Comparison of ENCODE assay signal across 13 cellular contexts in genomic region chr1:158952416-158952815, GRCh38. TPM values are rescaled to one million over a fixed set of nuclear protein-coding genes. Genes with fewer than 3 reads are reported as not detected.
A peak's percentile ranks its signal among the peaks of the same experiment; 100 is the strongest.
DNase-seq lines count a peak whose midpoint lies in the region; ATAC-seq and TF ChIP-seq lines count a peak whose summit lies in the region.
"Had no signal": no experiment of that assay in that cellular context is flagged by ENCODE, and none has a peak within 500 bp of the region (broad histone marks: within the 10 kb centered on the region; RNA-seq: fewer than 3 reads in every experiment).

No MANE protein-coding gene starts in this region.

- no peak overlapping the region for H2AFZ ChIP-seq in PC-3 (ENCODE audit: low read length)

- H3K4me2 ChIP-seq in PC-3 (ENCODE audit: low read length), result no peak overlapping the region

- H3K4me3 ChIP-seq in NB4 (ENCODE audit: low read depth, low read length), result no peak overlapping the region
- no peak overlapping the region for H3K4me3 ChIP-seq in PC-3 (ENCODE audit: low read length)
- H3K4me3 ChIP-seq in Caco-2 (ENCODE audit: low read depth, low read length), result no peak overlapping the region
- H3K4me3 ChIP-seq: right lobe of liver had no signal

- H3K36me3 ChIP-seq in PC-3 (ENCODE audit: low read depth, low read length) (no peaks in the 10 kb centered on the region), Caco-2 (ENCODE audit: control insufficient read depth, insufficient read depth, low read length) (no peaks in the 10 kb centered on the region)
- H3K36me3 ChIP-seq: right lobe of liver had no signal

- no peaks in the 10 kb centered on the region for H3K9me2 ChIP-seq in PC-3 (replicated peaks; ENCODE audit: low read length)

- BruUV-seq in PC-3 (replicated peaks; lab: Mats Ljungman, UMichigan), result no TSS peak
- BruUV-seq in Caco-2 (replicated peaks; lab: Mats Ljungman, UMichigan), result no TSS peak

- DNase-seq in NB4 (ENCODE audit: low read depth) (peak; percentile 80), immature natural killer cell (no peak), PC-3 (no peak), NCI-H748 treated with DMSO at 0.1 percent for 48 hours (lab: John Stamatoyannopoulos, UW) (no peak), Caco-2 (no peak)
- DNase-seq: activated CD4-positive, alpha-beta T cell treated with anti-CD3 and anti-CD28 coated beads for 1 hour; CD4-positive, alpha-beta T cell; effector CD4-positive, alpha-beta T cell; foreskin keratinocyte; right lobe of liver had no signal

- H3K9me3 ChIP-seq in PC-3 (ENCODE audit: low read length), result no peaks in the 10 kb centered on the region
- no peaks in the 10 kb centered on the region; the same call in 1 of the 2 replicates for H3K9me3 ChIP-seq in Caco-2
- H3K9me3 ChIP-seq: right lobe of liver had no signal

- H3K4me3 Mint-ChIP-seq in immature natural killer cell, result peak overlapping the region; percentile 17 to 55 (median 30)
- H3K4me3 Mint-ChIP-seq in Caco-2 (ENCODE audit: unreplicated experiment), result no peak overlapping the region
- H3K4me3 Mint-ChIP-seq: CD4-positive, alpha-beta T cell had no signal

- ATAC-seq in GM18909 (IDR thresholded peaks at IDR 0.05; ENCODE audit: poor library complexity, unreplicated experiment), result peak; percentile 81
- peak; percentile 82 for ATAC-seq in HG02610 (IDR thresholded peaks at IDR 0.05; ENCODE audit: unreplicated experiment)
- no peak for ATAC-seq in PC-3
- no peak for ATAC-seq in HG03135 (IDR thresholded peaks at IDR 0.05; ENCODE audit: unreplicated experiment)
- ATAC-seq: foreskin keratinocyte, right lobe of liver had no signal

- peaks cover 47 to 55% of the 10 kb centered on the region in 2 donors for H3K4me1 Mint-ChIP-seq in immature natural killer cell
- no peaks in the 10 kb centered on the region for H3K4me1 Mint-ChIP-seq in Caco-2 (ENCODE audit: low read depth, unreplicated experiment)

- H3K9ac ChIP-seq in PC-3 (ENCODE audit: low read length), result no peak overlapping the region

- H3K27me3 Mint-ChIP-seq in immature natural killer cell (ENCODE audit: low read depth in 3 of 3), result no peaks in the 10 kb centered on the region
- H3K27me3 Mint-ChIP-seq in Caco-2 (ENCODE audit: insufficient read depth, unreplicated experiment), result no peaks in the 10 kb centered on the region

- H3K27me3 ChIP-seq in PC-3 (ENCODE audit: low read length), result peaks cover 22% of the 10 kb centered on the region; the same call in 1 of the 2 replicates
- H3K27me3 ChIP-seq in Caco-2 (replicated peaks; ENCODE audit: control insufficient read depth, insufficient read depth, low read length), result no peaks in the 10 kb centered on the region
- H3K27me3 ChIP-seq: foreskin keratinocyte, right lobe of liver had no signal

- no peak overlapping the region for H3K27ac ChIP-seq in PC-3 (ENCODE audit: low read length)
- H3K27ac ChIP-seq: foreskin keratinocyte, right lobe of liver had no signal

- no peaks in the 10 kb centered on the region for H3K79me2 ChIP-seq in PC-3 (ENCODE audit: low read length)

- TF ChIP-seq CTCF in NB4 (IDR thresholded peaks at IDR 0.05; ENCODE audit: low read depth, low read length), result no peak
- no peak for TF ChIP-seq CTCF in PC-3 (conservative IDR thresholded peaks at IDR 0.05; ENCODE audit: low read depth, low read length)
- TF ChIP-seq CTCF in Caco-2 (IDR thresholded peaks at IDR 0.05; ENCODE audit: insufficient read depth in 1 of 2, low read depth in 1 of 2, low read length in 1 of 2, severe bottlenecking in 1 of 2, unreplicated experiment in 1 of 2), result no peak

- H3K27ac Mint-ChIP-seq in immature natural killer cell, result peak overlapping the region in 4 of 6 donors; percentile 9 to 71 (median 52)
- H3K27ac Mint-ChIP-seq in Caco-2 (ENCODE audit: unreplicated experiment), result no peak overlapping the region
- H3K27ac Mint-ChIP-seq: CD4-positive, alpha-beta T cell had no signal

- H3K9me3 Mint-ChIP-seq in immature natural killer cell (peaks cover 0 to 9% (median 5%) of the 10 kb centered on the region in 6 donors), Caco-2 (ENCODE audit: unreplicated experiment) (no peaks in the 10 kb centered on the region)

- intact Hi-C loops in PC-3 (cut with micrococcal nuclease) (no loop called here), Caco-2 (cut with micrococcal nuclease; ENCODE audit: unreplicated experiment) (no loop called here)

- H3F3A ChIP-seq in PC-3 (ENCODE audit: low read length, unreplicated experiment), result no peaks in the 10 kb centered on the region

- no peaks in the 10 kb centered on the region for H3K4me1 ChIP-seq in PC-3 (ENCODE audit: insufficient read depth, low read length)
- H3K4me1 ChIP-seq in Caco-2, result no peaks in the 10 kb centered on the region
- H3K4me1 ChIP-seq: foreskin keratinocyte, right lobe of liver had no signal

- H4K20me1 ChIP-seq in PC-3 (ENCODE audit: low read length), result no peaks in the 10 kb centered on the region

- no peak for TF ChIP-seq POLR2A in NB4 (IDR thresholded peaks at IDR 0.05; ENCODE audit: extremely low read depth, insufficient read length)

- H3K36me3 Mint-ChIP-seq in immature natural killer cell (peaks cover 46 to 54% (median 48%) of the 10 kb centered on the region in 3 donors), Caco-2 (ENCODE audit: insufficient read depth, unreplicated experiment) (no peaks in the 10 kb centered on the region)

- POLR2A ChIA-PET in PC-3 (lab: Charles Lee; ENCODE audit: unreplicated experiment) (no interaction called here), Caco-2 (lab: Charles Lee) (no interaction called here)

- CTCF ChIA-PET in PC-3 (lab: Charles Lee), result interaction anchor here (0.6 kb wide), 1 partner anchor 46 kb away, joined by 3 read pairs; no protein-coding TSS in a partner anchor
- CTCF ChIA-PET in Caco-2 (lab: Charles Lee), result no interaction called here

RNA-seq across cellular contexts. Expression of gene PYHIN1, which starts 21.1 kb away (rescaled TPM):
- 100 to 1,000 TPM; 141 to 290 (median 150) TPM for polyA plus RNA-seq in immature natural killer cell
- total RNA-seq in PC-3 (2014; rRNA removed), result not detected in 2 replicates
- not detected in 2 replicates for total RNA-seq in Caco-2 (2022)

RNA-seq across cellular contexts. Expression of gene IFI16, which starts 57.3 kb away (rescaled TPM):
- 100 to 1,000 TPM in 1 of 3 donors, 10 to 100 TPM in 2; 78.8 to 205 (median 80.3) TPM for polyA plus RNA-seq in immature natural killer cell
- total RNA-seq in PC-3 (2014; rRNA removed) (0.98 and 1.3 TPM in 2 replicates), Caco-2 (2022) (0.19 TPM in 1 of 2 replicates, not detected in the other)

Comparison
In these comparisons a context has a peak if more than half of its experiments do, and no peak if none do; other contexts are left out.
1. ATAC-seq: peak in GM18909 (single experiment) and HG02610 (single experiment); none in PC-3 (single experiment) and HG03135 (single experiment).